In genomic region chr19:43638214-43638990, GRCh38 we compare ENCODE assay signal across 1 cellular context.
TF ChIP-seq lines count a peak whose summit lies in the region.

No MANE protein-coding gene starts in this region.

TF ChIP-seq in WTC11, 78 proteins besides CTCF, POLR2A, EP300 and RAD21 (continued from another document):
- TF ChIP-seq, protein P1, sequence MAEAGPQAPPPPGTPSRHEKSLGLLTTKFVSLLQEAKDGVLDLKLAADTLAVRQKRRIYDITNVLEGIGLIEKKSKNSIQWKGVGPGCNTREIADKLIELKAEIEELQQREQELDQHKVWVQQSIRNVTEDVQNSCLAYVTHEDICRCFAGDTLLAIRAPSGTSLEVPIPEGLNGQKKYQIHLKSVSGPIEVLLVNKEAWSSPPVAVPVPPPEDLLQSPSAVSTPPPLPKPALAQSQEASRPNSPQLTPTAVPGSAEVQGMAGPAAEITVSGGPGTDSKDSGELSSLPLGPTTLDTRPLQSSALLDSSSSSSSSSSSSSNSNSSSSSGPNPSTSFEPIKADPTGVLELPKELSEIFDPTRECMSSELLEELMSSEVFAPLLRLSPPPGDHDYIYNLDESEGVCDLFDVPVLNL (CRISPR knock-in tag; IDR thresholded peaks at IDR 0.05; ENCODE audit: borderline replicate concordance, low read depth): no peak
- TF ChIP-seq, protein P2, sequence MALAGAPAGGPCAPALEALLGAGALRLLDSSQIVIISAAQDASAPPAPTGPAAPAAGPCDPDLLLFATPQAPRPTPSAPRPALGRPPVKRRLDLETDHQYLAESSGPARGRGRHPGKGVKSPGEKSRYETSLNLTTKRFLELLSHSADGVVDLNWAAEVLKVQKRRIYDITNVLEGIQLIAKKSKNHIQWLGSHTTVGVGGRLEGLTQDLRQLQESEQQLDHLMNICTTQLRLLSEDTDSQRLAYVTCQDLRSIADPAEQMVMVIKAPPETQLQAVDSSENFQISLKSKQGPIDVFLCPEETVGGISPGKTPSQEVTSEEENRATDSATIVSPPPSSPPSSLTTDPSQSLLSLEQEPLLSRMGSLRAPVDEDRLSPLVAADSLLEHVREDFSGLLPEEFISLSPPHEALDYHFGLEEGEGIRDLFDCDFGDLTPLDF (CRISPR knock-in tag; IDR thresholded peaks at IDR 0.05): no peak
- TF ChIP-seq TCF7 (CRISPR knock-in tag; IDR thresholded peaks at IDR 0.05; ENCODE audit: low read depth) (no peak), MXD4 (CRISPR knock-in tag; IDR thresholded peaks at IDR 0.05; ENCODE audit: borderline replicate concordance) (no peak), ZNF396 (CRISPR knock-in tag; IDR thresholded peaks at IDR 0.05; ENCODE audit: borderline replicate concordance) (no peak), CDX4 (CRISPR knock-in tag; IDR thresholded peaks at IDR 0.05; ENCODE audit: borderline replicate concordance) (no peak), NFATC4 (CRISPR knock-in tag; IDR thresholded peaks at IDR 0.05) (no peak), CBFB (CRISPR knock-in tag; IDR thresholded peaks at IDR 0.05; ENCODE audit: low read depth) (no peak), ZNF532 (CRISPR knock-in tag; IDR thresholded peaks at IDR 0.05; ENCODE audit: borderline replicate concordance) (no peak), GTF2I (CRISPR knock-in tag; conservative IDR thresholded peaks at IDR 0.05) (no peak)
- TF ChIP-seq, protein P3, sequence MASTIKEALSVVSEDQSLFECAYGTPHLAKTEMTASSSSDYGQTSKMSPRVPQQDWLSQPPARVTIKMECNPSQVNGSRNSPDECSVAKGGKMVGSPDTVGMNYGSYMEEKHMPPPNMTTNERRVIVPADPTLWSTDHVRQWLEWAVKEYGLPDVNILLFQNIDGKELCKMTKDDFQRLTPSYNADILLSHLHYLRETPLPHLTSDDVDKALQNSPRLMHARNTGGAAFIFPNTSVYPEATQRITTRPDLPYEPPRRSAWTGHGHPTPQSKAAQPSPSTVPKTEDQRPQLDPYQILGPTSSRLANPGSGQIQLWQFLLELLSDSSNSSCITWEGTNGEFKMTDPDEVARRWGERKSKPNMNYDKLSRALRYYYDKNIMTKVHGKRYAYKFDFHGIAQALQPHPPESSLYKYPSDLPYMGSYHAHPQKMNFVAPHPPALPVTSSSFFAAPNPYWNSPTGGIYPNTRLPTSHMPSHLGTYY (CRISPR knock-in tag; IDR thresholded peaks at IDR 0.05): no peak
TF ChIP-seq in WTC11: peak in this region for 0.
